10 cellular contexts compared by ENCODE assay signal in the genomic region with DNA sequence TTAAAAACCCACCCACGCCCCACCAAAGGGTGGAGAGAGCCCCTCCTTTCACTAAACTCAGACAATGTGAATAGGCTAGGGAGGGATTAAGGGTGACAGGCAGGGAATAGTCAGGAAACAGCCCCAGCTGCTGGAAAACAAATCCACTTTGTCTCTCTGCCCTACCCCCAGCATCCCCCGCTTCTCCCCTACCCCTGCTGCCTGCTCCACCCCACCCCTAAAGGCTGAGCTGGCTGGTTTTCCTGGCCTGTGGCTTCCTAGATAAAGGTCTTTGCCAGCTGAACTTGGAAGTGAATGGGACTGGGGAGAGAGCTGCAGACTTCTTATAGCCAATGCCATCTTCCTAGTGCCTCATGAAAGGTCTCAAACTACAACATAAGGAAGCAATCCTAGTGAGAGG. TPM values are rescaled to one million over a fixed set of nuclear protein-coding genes. Genes with fewer than 3 reads are reported as not detected.
A peak's percentile ranks its signal among the peaks of the same experiment; 100 is the strongest.
DNase-seq lines count a peak whose midpoint lies in the region; ATAC-seq and TF ChIP-seq lines count a peak whose summit lies in the region.
"Had no signal": no experiment of that assay in that cellular context is flagged by ENCODE, and none has a peak within 500 bp of the region (broad histone marks: within the 10 kb centered on the region; RNA-seq: fewer than 3 reads in every experiment).

No MANE protein-coding gene starts in this region.

- no peaks in the 10 kb centered on the region for H3K27me3 ChIP-seq in ACC112 (ENCODE audit: insufficient read depth, low read length)
- no peaks in the 10 kb centered on the region for H3K27me3 ChIP-seq in ascending aorta
- H3K27me3 ChIP-seq in heart left ventricle, result no peaks in the 10 kb centered on the region
- no peaks in the 10 kb centered on the region for H3K27me3 ChIP-seq in ovary
- H3K27me3 ChIP-seq in brain microvascular endothelial cell (replicated peaks), result no peaks in the 10 kb centered on the region
- H3K27me3 ChIP-seq: pancreas had no signal

- H3K36me3 ChIP-seq in ACC112 (ENCODE audit: insufficient read depth, low read length) (peaks cover 14% of the 10 kb centered on the region; the same call in 1 of the 2 replicates), ascending aorta (peaks cover 23 to 24% of the 10 kb centered on the region in 2 donors), heart left ventricle (peaks cover 0 to 32% (median 22%) of the 10 kb centered on the region in 9 donors), ovary (no peaks in the 10 kb centered on the region), brain microvascular endothelial cell (replicated peaks) (peaks cover 39% of the 10 kb centered on the region)
- H3K36me3 ChIP-seq: pancreas had no signal

- intact Hi-C loops in ascending aorta (cut with DNase I) (loop anchor here (2.0 to 5.0 kb wide), 2 partner anchors 19 to 109 kb away; a partner anchor contains a TSS), heart left ventricle (cut with DNase I) (loop anchor here in 2 of 10 donors (2.0 to 5.0 kb wide), 2 partner anchors 15 to 109 kb away; a partner anchor contains a TSS), ovary (cut with DNase I) (loop anchor here in 1 of 4 donors (5.0 kb wide), 1 partner anchor 86 kb away; no protein-coding TSS in a partner anchor)

- peaks cover 92% of the 10 kb centered on the region for H3K79me2 ChIP-seq in ACC112 (ENCODE audit: control insufficient read depth, insufficient read depth, low read length, unreplicated experiment)

- ATAC-seq in heart left ventricle, result peak; percentile 11 to 63 (median 22)

- 35 to 58% (median 42%) methylated on average over 2 of the region's 2 CpGs for WGBS in heart left ventricle, 4 donors
- 41 to 56% (median 43%) methylated on average over 2 of the region's 2 CpGs for WGBS in ovary, 3 donors

- TF ChIP-seq EP300 in ovary (IDR thresholded peaks at IDR 0.05), result no peak

- H2AFZ ChIP-seq in ACC112 (ENCODE audit: low read length, unreplicated experiment), result no peak overlapping the region

- peak overlapping the region; percentile 31 for H3K27ac ChIP-seq in ACC112 (ENCODE audit: low read depth, low read length)
- peak overlapping the region; percentile 76 to 84 for H3K27ac ChIP-seq in ascending aorta
- H3K27ac ChIP-seq in heart left ventricle, result peak overlapping the region; percentile 65 to 100 (median 82)
- H3K27ac ChIP-seq in ovary, result peak overlapping the region; percentile 39 to 59
- no peak overlapping the region for H3K27ac ChIP-seq in brain microvascular endothelial cell

- H3K4me3 ChIP-seq in ACC112 (ENCODE audit: low read depth, low read length) (no peak overlapping the region), ascending aorta (peak overlapping the region in 1 of 2 donors; percentile 19), heart left ventricle (peak overlapping the region in 6 of 12 donors; percentile 0 to 37 (median 12)), ovary (no peak overlapping the region), brain microvascular endothelial cell (ENCODE audit: low read depth, low read length) (no peak overlapping the region)
- H3K4me3 ChIP-seq: pancreas had no signal

- H3K4me1 ChIP-seq in ACC112 (ENCODE audit: control insufficient read depth, insufficient read depth, low read length, unreplicated experiment) (peaks cover 61% of the 10 kb centered on the region), ascending aorta (peaks cover 41 to 68% of the 10 kb centered on the region in 2 donors), heart left ventricle (peaks cover 31 to 100% (median 89%) of the 10 kb centered on the region in 12 donors), ovary (ENCODE audit: insufficient read depth) (peaks cover 38% of the 10 kb centered on the region)

- no peak for TF ChIP-seq POLR2A in heart left ventricle (IDR thresholded peaks at IDR 0.05)
- TF ChIP-seq POLR2A in ovary (IDR thresholded peaks at IDR 0.05), result no peak

- H3K9me3 ChIP-seq in ascending aorta, result no peaks in the 10 kb centered on the region
- no peaks in the 10 kb centered on the region for H3K9me3 ChIP-seq in heart left ventricle
- no peaks in the 10 kb centered on the region for H3K9me3 ChIP-seq in ovary
- H3K9me3 ChIP-seq: pancreas had no signal

- TF ChIP-seq CTCF in ascending aorta (IDR thresholded peaks at IDR 0.05), result no peak
- TF ChIP-seq CTCF in heart left ventricle (IDR thresholded peaks at IDR 0.05), result no peak
- no peak for TF ChIP-seq CTCF in ovary (IDR thresholded peaks at IDR 0.05)
- TF ChIP-seq CTCF in brain microvascular endothelial cell (IDR thresholded peaks at IDR 0.05; ENCODE audit: low read depth, low read length, missing control alignments), result no peak

- DNase-seq in ascending aorta (ENCODE audit: low spot score in 2 of 2) (no peak), heart left ventricle (peak in 4 of 5 donors; percentile 66 to 77 (median 74)), ovary (no peak), NCI-H1436 (lab: John Stamatoyannopoulos, UW) (no peak), brain microvascular endothelial cell (no peak), NCI-H2029 treated with DMSO at 0.1 percent for 48 hours (lab: John Stamatoyannopoulos, UW) (no peak)
- no peak for DNase-seq in stimulated activated naive CD4-positive, alpha-beta T cell (lab: John Stamatoyannopoulos, UW)
- DNase-seq: NCI-H187 treated with DMSO at 0.1 percent for 48 hours had no signal

- in situ Hi-C loops in brain microvascular endothelial cell (cut with HindIII; ENCODE audit: low pct_ligation_motif_present, low sequenced_read_pairs), result no loop called here

RNA-seq across cellular contexts. Expression of a gene that starts 15.0 kb away (rescaled TPM):
- 548 TPM for total RNA-seq in ascending aorta
- total RNA-seq in heart left ventricle, result 100 to 1,000 TPM; 195 to 318 (median 253) TPM
- 100 to 1,000 TPM; 140 to 281 TPM for polyA plus RNA-seq in heart left ventricle
- 100 to 1,000 TPM; 122 to 407 (median 281) TPM for total RNA-seq in ovary
- 100 to 1,000 TPM; 226 to 253 TPM for polyA plus RNA-seq in ovary

RNA-seq across cellular contexts. Expression of a gene that starts 19.8 kb away (rescaled TPM):
- total RNA-seq in ascending aorta, result 181 TPM
- total RNA-seq in heart left ventricle, result 100 to 1,000 TPM; 111 to 614 (median 148) TPM
- 100 to 1,000 TPM in 1 of 2 donors, 10 to 100 TPM in 1; 36.0 to 152 TPM for polyA plus RNA-seq in heart left ventricle
- 100 to 1,000 TPM; 118 to 301 (median 207) TPM for total RNA-seq in ovary
- 100 to 1,000 TPM in 1 of 2 donors, 10 to 100 TPM in 1; 58.3 to 129 TPM for polyA plus RNA-seq in ovary

RNA-seq across cellular contexts. Expression of a gene that starts 50.6 kb away (rescaled TPM):
- total RNA-seq in ascending aorta (59.0 TPM), heart left ventricle (10 to 100 TPM; 30.3 to 65.9 (median 35.9) TPM), ovary (10 to 100 TPM; 47.6 to 94.1 (median 74.1) TPM)
- polyA plus RNA-seq in heart left ventricle (10 to 100 TPM; 24.3 to 40.6 TPM), ovary (100 to 1,000 TPM in 1 of 2 donors, 10 to 100 TPM in 1; 36.3 to 118 TPM)

Comparison
In these comparisons a context has a peak if more than half of its experiments do, and no peak if none do; other contexts are left out.
1. DNase-seq: peak in heart left ventricle (4 of 5); none in ascending aorta (0 of 2), ovary (0 of 5), stimulated activated naive CD4-positive, alpha-beta T cell (0 of 6), NCI-H1436 (single experiment), brain microvascular endothelial cell (single experiment) and NCI-H2029 treated with DMSO at 0.1 percent for 48 hours (single experiment).